ENCODE assay signal across 15 cellular contexts in genomic region chr2:229443141-229443540, GRCh38.
"Had no signal": no experiment of that assay in that cellular context is flagged by ENCODE, and none has a peak within 500 bp of the region (broad histone marks: within the 10 kb centered on the region; RNA-seq: fewer than 3 reads in every experiment).

No MANE protein-coding gene starts in this region.

- ATAC-seq: esophagus mucosa; gastrocnemius medialis; heart right ventricle; mucosa of descending colon; naive thymus-derived CD8-positive, alpha-beta T cell; right cardiac atrium; stimulated activated naive CD8-positive, alpha-beta T cell treated with anti-CD3 and anti-CD28 coated beads, Interleukin-15, Interleukin-2, amounts not matched to agents 100 U/mL and 50 U/mL, for 24 hours had no signal

- H3K9me3 ChIP-seq: gastrocnemius medialis, heart right ventricle, mucosa of descending colon, suprapubic skin, transverse colon had no signal

- H3K4me3 ChIP-seq: gastrocnemius medialis, heart right ventricle, mucosa of descending colon, smooth muscle cell, suprapubic skin, transverse colon had no signal

- H3K27me3 ChIP-seq: gastrocnemius medialis, heart right ventricle, suprapubic skin, transverse colon had no signal

- DNase-seq: effector CD8-positive, alpha-beta T cell; gastrocnemius medialis; heart right ventricle; kidney glomerular epithelial cell; mucosa of descending colon; naive thymus-derived CD8-positive, alpha-beta T cell; right cardiac atrium; stimulated activated CD4-positive, alpha-beta T cell treated with anti-CD3 and anti-CD28 coated beads, Interleukin-2, amount 100 ng/mL, for 48 hours; stimulated activated naive CD8-positive, alpha-beta T cell treated with anti-CD3 and anti-CD28 coated beads, Interleukin-15, Interleukin-2, amounts not matched to agents 100 U/mL and 50 U/mL, for 24 hours; transverse colon had no signal

- H3K36me3 ChIP-seq: gastrocnemius medialis, heart right ventricle, suprapubic skin, transverse colon had no signal

- H3K4me2 ChIP-seq: smooth muscle cell had no signal

- FAIRE-seq: colon, islet of Langerhans had no signal
